In genomic region chr5:180648658-180649296, GRCh38 we compare ENCODE assay signal across 10 cellular contexts. TPM values are rescaled to one million over a fixed set of nuclear protein-coding genes. Genes with fewer than 3 reads are reported as not detected.
DNase-seq lines count a peak whose midpoint lies in the region; ATAC-seq, FAIRE-seq and TF ChIP-seq lines count a peak whose summit lies in the region.
"Had no signal": no experiment of that assay in that cellular context is flagged by ENCODE, and none has a peak within 500 bp of the region (broad histone marks: within the 10 kb centered on the region; RNA-seq: fewer than 3 reads in every experiment).

No MANE protein-coding gene starts in this region.

- peaks cover 50% of the 10 kb centered on the region for H3K27me3 Mint-ChIP-seq in astrocyte (ENCODE audit: low read depth, unreplicated experiment)

- peak; percentile 59 for DNase-seq in activated effector memory CD4-positive, alpha-beta T cell treated with anti-CD3 and anti-CD28 coated beads, Interleukin-2, amount 50 U/mL, for 16 hours
- no peak for DNase-seq in activated effector memory CD4-positive, alpha-beta T cell treated with Interleukin-2 at 50 U/mL for 16 hours
- no peak for DNase-seq in astrocyte (ENCODE audit: low read depth)
- no peak for DNase-seq in lower lobe of right lung
- DNase-seq in thyroid gland, result no peak
- DNase-seq in NCI-H524 treated with DMSO at 0.1 percent for 48 hours (lab: John Stamatoyannopoulos, UW), result no peak
- DNase-seq: Caco-2 had no signal

- no peak for FAIRE-seq in astrocyte (lab: Jason Lieb, UNC)

- peaks cover 4% of the 10 kb centered on the region for H3K4me1 ChIP-seq in astrocyte (ENCODE audit: insufficient read depth, low read length)
- H3K4me1 ChIP-seq in lower lobe of right lung, result peaks cover 8% of the 10 kb centered on the region
- peaks cover 0 to 18% of the 10 kb centered on the region in 2 donors for H3K4me1 ChIP-seq in thyroid gland
- H3K4me1 ChIP-seq: Caco-2 had no signal

- no peak overlapping the region for H3K27ac ChIP-seq in astrocyte (ENCODE audit: low read depth, low read length)
- peak overlapping the region; percentile 67 for H3K27ac ChIP-seq in lower lobe of right lung
- peak overlapping the region in 2 of 3 donors; percentile 24 to 40 for H3K27ac ChIP-seq in thyroid gland

- H3K4me3 ChIP-seq in astrocyte (ENCODE audit: insufficient read depth, low read depth, low read length) (no peak overlapping the region), lower lobe of right lung (peak overlapping the region; percentile 56), thyroid gland (replicated peaks in 1 of 3) (peak overlapping the region in 1 of 3 donors; percentile 42)

- no peak overlapping the region for H2AFZ ChIP-seq in astrocyte (ENCODE audit: low read depth, low read length)

- H3K4me3 Mint-ChIP-seq in astrocyte (ENCODE audit: unreplicated experiment), result peak overlapping the region; percentile 85

- H3K4me2 ChIP-seq in astrocyte (ENCODE audit: low read length), result peak overlapping the region; percentile 62

- intact Hi-C loops in lower lobe of right lung (cut with DNase I), result no loop called here
- intact Hi-C loops in thyroid gland (cut with DNase I), result no loop called here

- no peaks in the 10 kb centered on the region for H3K9me3 ChIP-seq in astrocyte (ENCODE audit: insufficient read depth, low read depth, low read length)
- H3K9me3 ChIP-seq in lower lobe of right lung, result no peaks in the 10 kb centered on the region
- H3K9me3 ChIP-seq in thyroid gland, result no peaks in the 10 kb centered on the region
- H3K9me3 ChIP-seq: Caco-2 had no signal

- peaks cover 10% of the 10 kb centered on the region for H3K4me1 Mint-ChIP-seq in astrocyte (ENCODE audit: low read depth, unreplicated experiment)

- H3K27ac Mint-ChIP-seq in astrocyte (ENCODE audit: unreplicated experiment), result peak overlapping the region; percentile 26

- H3K9ac ChIP-seq in astrocyte (ENCODE audit: low read length), result no peak overlapping the region

- 8 to 12% methylated on average over 14 to 19 of the region's 80 CpGs for whole genome bisulfite sequencing in thyroid gland, 2 donors

- H3K79me2 ChIP-seq in astrocyte (ENCODE audit: insufficient read depth, low read length), result no peaks in the 10 kb centered on the region

- TF ChIP-seq CTCF in astrocyte (IDR thresholded peaks at IDR 0.05; ENCODE audit: insufficient read depth, low read depth, low read length) (no peak), lower lobe of right lung (IDR thresholded peaks at IDR 0.05) (peak; percentile 37), thyroid gland (IDR thresholded peaks at IDR 0.05) (peak in 1 of 6 experiments; percentile 33)

- H3K9me3 Mint-ChIP-seq in astrocyte (ENCODE audit: unreplicated experiment), result peaks cover 2% of the 10 kb centered on the region

- H3K36me3 ChIP-seq in astrocyte (ENCODE audit: insufficient read depth, low read length) (no peaks in the 10 kb centered on the region), lower lobe of right lung (no peaks in the 10 kb centered on the region), thyroid gland (no peaks in the 10 kb centered on the region)

- no peaks in the 10 kb centered on the region for H3K36me3 Mint-ChIP-seq in astrocyte (ENCODE audit: low read depth, unreplicated experiment)

- no peaks in the 10 kb centered on the region for H4K20me1 ChIP-seq in astrocyte (ENCODE audit: insufficient read depth, low read length)

- TF ChIP-seq POLR2A in thyroid gland (IDR thresholded peaks at IDR 0.05), result no peak

- peaks cover 38% of the 10 kb centered on the region for H3K27me3 ChIP-seq in astrocyte (ENCODE audit: insufficient read depth, low read length)
- H3K27me3 ChIP-seq in lower lobe of right lung (ENCODE audit: low read depth), result peaks cover 29% of the 10 kb centered on the region
- H3K27me3 ChIP-seq in thyroid gland, result no peaks in the 10 kb centered on the region

- ATAC-seq in lower lobe of right lung, result peak in 1 of 2 donors; percentile 34
- no peak for ATAC-seq in esophagus mucosa
- no peak for ATAC-seq in GM19463 (IDR thresholded peaks at IDR 0.05; ENCODE audit: unreplicated experiment)

RNA-seq across cellular contexts. Expression of gene FLT4, which starts 0.6 kb away (rescaled TPM):
- total RNA-seq in astrocyte, result 3.7 and 7.2 TPM in 2 replicates
- total RNA-seq in lower lobe of right lung, result 24.8 TPM
- total RNA-seq in thyroid gland, result 10 to 100 TPM; 52.8 to 90.9 (median 66.8) TPM
- 1.9 TPM for total RNA-seq in esophagus mucosa
- total RNA-seq: Caco-2 had no signal

RNA-seq across cellular contexts. Expression of gene SCGB3A1, which starts 57.5 kb away (rescaled TPM):
- total RNA-seq in astrocyte, result not detected in 2 replicates
- 1,318 TPM for total RNA-seq in lower lobe of right lung
- 1 to 10 TPM in 3 of 4 donors, not detected in 1; 1.0 to 8.1 (median 3.5) TPM for total RNA-seq in thyroid gland
- 26.6 TPM for total RNA-seq in esophagus mucosa
- total RNA-seq: Caco-2, renal cortical epithelial cell had no signal

Comparison
In these comparisons a context has a peak if more than half of its experiments do, and no peak if none do; other contexts are left out.
1. RNA of gene SCGB3A1, which starts 57.5 kb away (total RNA-seq): 1,318 TPM in lower lobe of right lung (single experiment); 26.6 TPM in esophagus mucosa (single experiment), 1.0 to 8.1 TPM in thyroid gland and not detected in astrocyte; every median in the first group is over 10 times any median in the second.